In genomic region chr17:54968259-54968953, GRCh38 we compare ENCODE assay signal across 8 cellular contexts. TPM values are rescaled to one million over a fixed set of nuclear protein-coding genes. Genes with fewer than 3 reads are reported as not detected.
A peak's percentile ranks its signal among the peaks of the same experiment; 100 is the strongest.
DNase-seq lines count a peak whose midpoint lies in the region; ATAC-seq, FAIRE-seq and TF ChIP-seq lines count a peak whose summit lies in the region.

COX11 (minus strand) TSS chr17:54968654; CDS start chr17:54968646, 8 bp downstream.
STXBP4 (plus strand) TSS chr17:54968765; CDS start chr17:54986220, 17,455 bp downstream.

- H3K4me3 Mint-ChIP-seq in activated T-helper 2 cell treated with anti-CD3 and anti-CD28 coated beads, Interferon-gamma antibody, Interleukin-2, Interleukin-4, amounts not matched to agents 10 μg/mL and 5 μg/mL and 100 μg/mL, durations not matched to agents 14 hours and 24 hours and 36 hours (ENCODE audit: low read depth), result no peak within 1 kb of the TSS
- H3K4me3 Mint-ChIP-seq in natural killer cell, result no peak within 1 kb of the TSS

- FAIRE-seq in H54 (lab: Jason Lieb, UNC), result peak; percentile 95

- peaks cover 21% of the 10 kb centered on the region for H3K36me3 Mint-ChIP-seq in activated T-helper 2 cell treated with anti-CD3 and anti-CD28 coated beads, Interferon-gamma antibody, Interleukin-2, Interleukin-4, amounts not matched to agents 10 μg/mL and 5 μg/mL and 100 μg/mL, durations not matched to agents 14 hours and 24 hours and 36 hours (ENCODE audit: low read depth)
- H3K36me3 Mint-ChIP-seq in natural killer cell, result no peaks in the 10 kb centered on the region

- TF ChIP-seq CTCF in LNCaP clone FGC (IDR thresholded peaks at IDR 0.05; ENCODE audit: control insufficient read depth, extremely low read depth, insufficient read depth) (no peak; the same call in 1 of the 2 replicates), fibroblast of the aortic adventitia (IDR thresholded peaks at IDR 0.05; ENCODE audit: insufficient read depth, low read length) (peak; percentile 66), natural killer cell (IDR thresholded peaks at IDR 0.05) (peak; percentile 13)

- TF ChIP-seq POLR2A in H54 (IDR thresholded peaks at IDR 0.05; ENCODE audit: low read depth, low read length), result peak; percentile 93

- no peaks in the 10 kb centered on the region for H3K27me3 Mint-ChIP-seq in activated T-helper 2 cell treated with anti-CD3 and anti-CD28 coated beads, Interferon-gamma antibody, Interleukin-2, Interleukin-4, amounts not matched to agents 10 μg/mL and 5 μg/mL and 100 μg/mL, durations not matched to agents 14 hours and 24 hours and 36 hours (ENCODE audit: low read depth)
- H3K27me3 Mint-ChIP-seq in natural killer cell (ENCODE audit: low read depth in 2 of 2), result no peaks in the 10 kb centered on the region

- H3K4me1 Mint-ChIP-seq in activated T-helper 2 cell treated with anti-CD3 and anti-CD28 coated beads, Interferon-gamma antibody, Interleukin-2, Interleukin-4, amounts not matched to agents 10 μg/mL and 5 μg/mL and 100 μg/mL, durations not matched to agents 14 hours and 24 hours and 36 hours (ENCODE audit: low read depth), result peaks cover 31% of the 10 kb centered on the region
- H3K4me1 Mint-ChIP-seq in natural killer cell, result no peaks in the 10 kb centered on the region

- intact Hi-C loops in activated T-helper 2 cell treated with anti-CD3 and anti-CD28 coated beads, Interferon-gamma antibody, Interleukin-2, Interleukin-4, amounts not matched to agents 10 μg/mL and 5 μg/mL and 100 μg/mL, durations not matched to agents 14 hours and 24 hours and 36 hours (cut with micrococcal nuclease), result loop anchor here (2.0 to 5.0 kb wide), 2 partner anchors 268 to 379 kb away; no protein-coding TSS in a partner anchor
- intact Hi-C loops in natural killer cell (cut with micrococcal nuclease), result loop anchor here (2.0 kb wide), 1 partner anchor 452 kb away; the partner anchor contains the start of gene MMD

- peak; percentile 96 to 98 (median 97) for ATAC-seq in natural killer cell

- H3K27ac Mint-ChIP-seq in activated T-helper 2 cell treated with anti-CD3 and anti-CD28 coated beads, Interferon-gamma antibody, Interleukin-2, Interleukin-4, amounts not matched to agents 10 μg/mL and 5 μg/mL and 100 μg/mL, durations not matched to agents 14 hours and 24 hours and 36 hours, result no peak within 1 kb of the TSS
- no peak within 1 kb of the TSS for H3K27ac Mint-ChIP-seq in natural killer cell

- no peaks in the 10 kb centered on the region for H3K9me3 Mint-ChIP-seq in activated T-helper 2 cell treated with anti-CD3 and anti-CD28 coated beads, Interferon-gamma antibody, Interleukin-2, Interleukin-4, amounts not matched to agents 10 μg/mL and 5 μg/mL and 100 μg/mL, durations not matched to agents 14 hours and 24 hours and 36 hours
- H3K9me3 Mint-ChIP-seq in natural killer cell, result no peaks in the 10 kb centered on the region

- H3K4me3 ChIP-seq in LNCaP clone FGC (ENCODE audit: low read depth, low read length), result peak within 1 kb of the TSS; percentile 84
- H3K4me3 ChIP-seq in fibroblast of the aortic adventitia (ENCODE audit: low read depth, low read length), result peak within 1 kb of the TSS; percentile 94

- DNase-seq in ELR (ENCODE audit: low read depth) (peak; percentile 95), H54 (ENCODE audit: insufficient read length, low spot score) (peak; percentile 95), LNCaP clone FGC (ENCODE audit: low read depth) (peak; percentile 91), RPMI7951 (ENCODE audit: low read depth) (peak; percentile 93), fibroblast of the aortic adventitia (ENCODE audit: low read depth) (peak; percentile 96), natural killer cell (peak; percentile 92)
- peak; percentile 93 for DNase-seq in activated T-helper 2 cell treated with anti-CD3 and anti-CD28 coated beads, Interferon-gamma antibody, Interleukin-2, Interleukin-4, amounts not matched to agents 10 μg/mL and 5 μg/mL and 100 μg/mL, durations not matched to agents 14 hours and 24 hours and 36 hours (ENCODE audit: low spot score)
- peak; percentile 89 to 93 (median 92) for DNase-seq in stimulated activated naive CD4-positive, alpha-beta T cell (lab: John Stamatoyannopoulos, UW)

RNA-seq across cellular contexts. Expression of gene COX11, which starts in this region (rescaled TPM):
- 54.4 and 72.8 TPM in 2 replicates for total RNA-seq in RPMI7951 (2014; rRNA removed; shearing (Covaris generic))
- total RNA-seq in activated T-helper 2 cell treated with anti-CD3 and anti-CD28 coated beads, Interferon-gamma antibody, Interleukin-2, Interleukin-4, amounts not matched to agents 10 μg/mL and 5 μg/mL and 100 μg/mL, durations not matched to agents 14 hours and 24 hours and 36 hours, result 48.9 and 54.0 TPM in 2 replicates
- total RNA-seq in fibroblast of the aortic adventitia (ENCODE audit: low replicate concordance) (14.2 and 37.8 TPM in 2 replicates), natural killer cell (10 to 100 TPM; 20.2 to 33.7 (median 26.9) TPM)

RNA-seq across cellular contexts. Expression of gene STXBP4, which starts in this region (rescaled TPM):
- 5.6 and 10.4 TPM in 2 replicates for total RNA-seq in RPMI7951 (2014; rRNA removed; shearing (Covaris generic))
- total RNA-seq in activated T-helper 2 cell treated with anti-CD3 and anti-CD28 coated beads, Interferon-gamma antibody, Interleukin-2, Interleukin-4, amounts not matched to agents 10 μg/mL and 5 μg/mL and 100 μg/mL, durations not matched to agents 14 hours and 24 hours and 36 hours, result 7.4 and 7.6 TPM in 2 replicates
- total RNA-seq in fibroblast of the aortic adventitia (ENCODE audit: low replicate concordance) (22.7 and 32.0 TPM in 2 replicates), natural killer cell (10 to 100 TPM in 1 of 3 donors, 1 to 10 TPM in 2; 4.9 to 10.3 (median 7.6) TPM)

Comparison
In these comparisons a context has a peak if more than half of its experiments do, and no peak if none do; other contexts are left out.
1. Peak in every context shown above with its lines: DNase-seq, ATAC-seq and H3K4me3 ChIP-seq.